34 cellular contexts compared by ENCODE assay signal in genomic region chr2:240717181-240717641, GRCh38. TPM values are rescaled to one million over a fixed set of nuclear protein-coding genes. Genes with fewer than 3 reads are reported as not detected.
"Had no signal": no experiment of that assay in that cellular context is flagged by ENCODE, and none has a peak within 500 bp of the region (broad histone marks: within the 10 kb centered on the region; RNA-seq: fewer than 3 reads in every experiment).

No MANE protein-coding gene starts in this region.

- FAIRE-seq: astrocyte, bronchial epithelial cell, colon had no signal

- H3K27me3 ChIP-seq: brain microvascular endothelial cell, gastrocnemius medialis had no signal

- H3K27ac ChIP-seq: brain microvascular endothelial cell, esophagus muscularis mucosa, foreskin keratinocyte, gastrocnemius medialis, WERI-Rb-1 had no signal

- ATAC-seq: activated CD4-positive, CD25-positive, alpha-beta regulatory T cell treated with anti-CD3 and anti-CD28 coated beads, Interleukin-2, amount 50 U/mL, for 24 hours; activated CD8-positive, alpha-beta T cell treated with anti-CD3 and anti-CD28 coated beads for 36 hours; activated T-cell treated with anti-CD3 and anti-CD28 coated beads, Interleukin-2, amount 50 U/mL, for 4 hours; activated T-helper 17 cell treated with anti-CD3 and anti-CD28 coated beads, Interleukin-2, amount 50 U/mL, for 72 hours; effector memory CD8-positive, alpha-beta T cell; foreskin keratinocyte; gastrocnemius medialis; T-helper 17 cell had no signal

- H3K27me3 Mint-ChIP-seq: activated CD8-positive, alpha-beta T cell treated with anti-CD3 and anti-CD28 coated beads for 36 hours; activated naive CD8-positive, alpha-beta T cell had no signal

- H3K9me3 Mint-ChIP-seq: activated B cell treated with CpG ODN at 0.5 μM for 24 hours; activated CD8-positive, alpha-beta T cell treated with anti-CD3 and anti-CD28 coated beads for 36 hours; activated T-cell treated with anti-CD3 and anti-CD28 coated beads, Interleukin-2, amount 50 U/mL, for 4 hours; activated T-helper 17 cell treated with anti-CD3 and anti-CD28 coated beads, Interleukin-2, amount 50 U/mL, for 72 hours; effector memory CD8-positive, alpha-beta T cell; T-helper 2 cell treated with Interferon-gamma antibody and Interleukin-4, amounts not matched to agents 5 μg/mL and 100 μg/mL, for 36 hours had no signal

- DNase-seq: activated B cell treated with CpG ODN at 0.5 μM for 24 hours; activated CD4-positive, alpha-beta T cell treated with anti-CD3 and anti-CD28 coated beads for 48 hours; activated CD4-positive, alpha-beta T cell treated with anti-CD3 and anti-CD28 coated beads, Interleukin-2, amount 50 U/mL, for 1 hour; activated CD4-positive, alpha-beta T cell treated with anti-CD3 and anti-CD28 coated beads, Interleukin-2, amount 50 U/mL, for 48 hours; activated CD8-positive, alpha-beta memory T cell treated with anti-CD3 and anti-CD28 coated beads for 24 hours; activated CD8-positive, alpha-beta T cell treated with anti-CD3 and anti-CD28 coated beads for 36 hours; activated effector memory CD4-positive, alpha-beta T cell treated with Interleukin-2 at 50 U/mL for 16 hours; activated gamma-delta T cell treated with Interleukin-2 at 50 U/mL for 16 hours; activated naive CD4-positive, alpha-beta T cell treated with anti-CD3 and anti-CD28 coated beads, Interleukin-2, amount 50 U/mL, for 16 hours; activated naive CD4-positive, alpha-beta T cell treated with Interleukin-2 at 50 U/mL for 16 hours; activated T-cell treated with anti-CD3 and anti-CD28 coated beads, Interleukin-2, amount 50 U/mL, for 4 hours; amniotic stem cell; anterior cingulate cortex; brain microvascular endothelial cell; cortex of kidney; dermis blood vessel endothelial cell; effector CD4-positive, alpha-beta T cell; effector memory CD8-positive, alpha-beta T cell; erythroblast; foreskin keratinocyte; gastrocnemius medialis; T-helper 1 cell; T-helper 17 cell; T1000; WERI-Rb-1 had no signal

- H3K4me3 ChIP-seq: esophagus muscularis mucosa, gastrocnemius medialis had no signal

- H3K4me1 ChIP-seq: esophagus muscularis mucosa, foreskin keratinocyte, gastrocnemius medialis had no signal

- H3K36me3 Mint-ChIP-seq: activated naive CD8-positive, alpha-beta T cell had no signal

- H3K4me3 Mint-ChIP-seq: activated B cell treated with CpG ODN at 0.5 μM for 24 hours; activated CD8-positive, alpha-beta T cell treated with anti-CD3 and anti-CD28 coated beads for 36 hours; activated naive CD8-positive, alpha-beta T cell; activated T-cell treated with anti-CD3 and anti-CD28 coated beads, Interleukin-2, amount 50 U/mL, for 4 hours; activated T-helper 17 cell treated with anti-CD3 and anti-CD28 coated beads, Interleukin-2, amount 50 U/mL, for 72 hours; effector memory CD8-positive, alpha-beta T cell; T-helper 17 cell; T-helper 2 cell treated with Interferon-gamma antibody and Interleukin-4, amounts not matched to agents 5 μg/mL and 100 μg/mL, for 36 hours had no signal

- H3K4me1 Mint-ChIP-seq: activated B cell treated with CpG ODN at 0.5 μM for 24 hours; activated T-helper 17 cell treated with anti-CD3 and anti-CD28 coated beads, Interleukin-2, amount 50 U/mL, for 72 hours; T-helper 17 cell had no signal

- H3K36me3 ChIP-seq: brain microvascular endothelial cell, esophagus muscularis mucosa, gastrocnemius medialis had no signal

- H3K9me3 ChIP-seq: esophagus muscularis mucosa, gastrocnemius medialis had no signal

- H3K27ac Mint-ChIP-seq: activated B cell treated with CpG ODN at 0.5 μM for 24 hours; activated CD8-positive, alpha-beta T cell treated with anti-CD3 and anti-CD28 coated beads for 36 hours; activated naive CD8-positive, alpha-beta T cell; activated T-helper 17 cell treated with anti-CD3 and anti-CD28 coated beads, Interleukin-2, amount 50 U/mL, for 72 hours; effector memory CD8-positive, alpha-beta T cell; T-helper 17 cell; T-helper 2 cell treated with Interferon-gamma antibody and Interleukin-4, amounts not matched to agents 5 μg/mL and 100 μg/mL, for 36 hours had no signal

RNA-seq across cellular contexts. Expression of gene AQP12A, which starts 25.5 kb away (rescaled TPM):
- total RNA-seq: activated B cell treated with CpG ODN at 0.5 μM for 24 hours; activated CD8-positive, alpha-beta T cell treated with anti-CD3 and anti-CD28 coated beads for 36 hours; activated T-cell treated with anti-CD3 and anti-CD28 coated beads, Interleukin-2, amount 50 U/mL, for 4 hours; activated T-helper 17 cell treated with anti-CD3 and anti-CD28 coated beads, Interleukin-2, amount 50 U/mL, for 72 hours; astrocyte; bronchial epithelial cell; chondrocyte; dermis blood vessel endothelial cell; esophagus muscularis mucosa; foreskin keratinocyte; gastrocnemius medialis; T-helper 17 cell had no signal
- polyA plus RNA-seq: foreskin keratinocyte had no signal

RNA-seq across cellular contexts. Expression of gene AQP12B, which starts 34.5 kb away (rescaled TPM):
- total RNA-seq: activated B cell treated with CpG ODN at 0.5 μM for 24 hours; activated CD8-positive, alpha-beta T cell treated with anti-CD3 and anti-CD28 coated beads for 36 hours; activated T-cell treated with anti-CD3 and anti-CD28 coated beads, Interleukin-2, amount 50 U/mL, for 4 hours; activated T-helper 17 cell treated with anti-CD3 and anti-CD28 coated beads, Interleukin-2, amount 50 U/mL, for 72 hours; astrocyte; bronchial epithelial cell; chondrocyte; dermis blood vessel endothelial cell; esophagus muscularis mucosa; foreskin keratinocyte; gastrocnemius medialis; T-helper 17 cell had no signal
- polyA plus RNA-seq: foreskin keratinocyte had no signal
